Comparison of ENCODE assay signal across 9 cellular contexts in the genomic region with DNA sequence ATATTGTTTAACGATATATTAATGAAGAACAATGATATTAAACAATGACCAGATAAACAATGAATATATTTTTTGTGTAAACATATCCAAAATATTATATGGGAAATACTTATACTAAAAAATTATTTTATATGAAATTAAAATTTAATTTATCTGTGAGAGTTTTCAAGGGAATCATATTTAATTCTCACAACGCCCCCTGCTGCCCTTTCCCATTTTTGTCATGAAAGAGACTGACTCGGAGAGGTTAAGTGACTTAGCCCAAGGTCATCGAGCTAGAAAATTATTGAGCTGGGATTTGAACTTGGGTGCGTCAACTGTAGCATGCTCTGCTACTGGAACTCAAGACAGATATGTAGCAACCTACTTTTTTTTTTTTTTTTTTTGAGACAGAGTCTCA. TPM values are rescaled to one million over a fixed set of nuclear protein-coding genes. Genes with fewer than 3 reads are reported as not detected.
A peak's percentile ranks its signal among the peaks of the same experiment; 100 is the strongest.
DNase-seq lines count a peak whose midpoint lies in the region; ATAC-seq, FAIRE-seq and TF ChIP-seq lines count a peak whose summit lies in the region.
"Had no signal": no experiment of that assay in that cellular context is flagged by ENCODE, and none has a peak within 500 bp of the region (broad histone marks: within the 10 kb centered on the region; RNA-seq: fewer than 3 reads in every experiment).

No MANE protein-coding gene starts in this region.

- H3K4me1 Mint-ChIP-seq in CD4-positive, alpha-beta T cell (ENCODE audit: low read depth), result no peaks in the 10 kb centered on the region
- peaks cover 22% of the 10 kb centered on the region for H3K4me1 Mint-ChIP-seq in activated CD8-positive, alpha-beta T cell treated with anti-CD3 and anti-CD28 coated beads for 36 hours (ENCODE audit: low read depth)
- peaks cover 0 to 8% (median 3%) of the 10 kb centered on the region in 4 donors for H3K4me1 Mint-ChIP-seq in CD4-positive, alpha-beta memory T cell

- POLR2A ChIA-PET in CD4-positive, alpha-beta T cell (lab: Charles Lee), result no interaction called here
- POLR2A ChIA-PET in activated CD8-positive, alpha-beta T cell treated with anti-CD3 and anti-CD28 coated beads for 36 hours (lab: Charles Lee), result interaction anchor here (0.6 kb wide), 1 partner anchor 120 kb away, joined by 3 read pairs; no protein-coding TSS in a partner anchor
- POLR2A ChIA-PET in CD4-positive, alpha-beta memory T cell (lab: Charles Lee; ENCODE audit: partially characterized antibody), result no interaction called here

- no peak for ATAC-seq in CD4-positive, alpha-beta T cell (ENCODE audit: poor library complexity)
- ATAC-seq in activated CD8-positive, alpha-beta T cell treated with anti-CD3 and anti-CD28 coated beads for 36 hours, result no peak
- peak; percentile 19 to 54 (median 40) for ATAC-seq in right lobe of liver
- no peak for ATAC-seq in HG03439 (IDR thresholded peaks at IDR 0.05; ENCODE audit: unreplicated experiment)

- no peak overlapping the region for H3K4me3 Mint-ChIP-seq in CD4-positive, alpha-beta T cell
- no peak overlapping the region for H3K4me3 Mint-ChIP-seq in activated CD8-positive, alpha-beta T cell treated with anti-CD3 and anti-CD28 coated beads for 36 hours
- H3K4me3 Mint-ChIP-seq in CD4-positive, alpha-beta memory T cell, result no peak overlapping the region

- CTCF ChIA-PET in CD4-positive, alpha-beta T cell (lab: Charles Lee), result interaction anchor here (0.7 to 2.0 kb wide), 4 partner anchors 10 to 23 kb away, joined by 3 to 9 read pairs (median 5); no protein-coding TSS in a partner anchor
- CTCF ChIA-PET in activated CD8-positive, alpha-beta T cell treated with anti-CD3 and anti-CD28 coated beads for 36 hours (lab: Charles Lee), result interaction anchor here (0.6 to 6.9 kb wide), 16 partner anchors 8 to 282 kb away, joined by 3 to 50 read pairs (median 5); a partner anchor contains a TSS
- CTCF ChIA-PET in CD4-positive, alpha-beta memory T cell (lab: Charles Lee; ENCODE audit: partially characterized antibody), result interaction anchor here (0.7 to 6.1 kb wide), 15 partner anchors 9 to 362 kb away, joined by 3 to 32 read pairs (median 3); a partner anchor contains a TSS

- no peak overlapping the region for H3K4me3 ChIP-seq in HFF-Myc (replicated peaks; ENCODE audit: low read depth, low read length)
- H3K4me3 ChIP-seq in right lobe of liver, result no peak overlapping the region
- H3K4me3 ChIP-seq in CD4-positive, alpha-beta memory T cell (ENCODE audit: low read length in 2 of 2), result no peak overlapping the region
- H3K4me3 ChIP-seq: tibial artery had no signal

- no peak for FAIRE-seq in GM12891 (lab: Jason Lieb, UNC)

- H3K27ac Mint-ChIP-seq in CD4-positive, alpha-beta T cell, result no peak overlapping the region
- H3K27ac Mint-ChIP-seq in activated CD8-positive, alpha-beta T cell treated with anti-CD3 and anti-CD28 coated beads for 36 hours, result no peak overlapping the region
- H3K27ac Mint-ChIP-seq in CD4-positive, alpha-beta memory T cell, result no peak overlapping the region

- H3K4me1 ChIP-seq in right lobe of liver, result no peaks in the 10 kb centered on the region
- H3K4me1 ChIP-seq in CD4-positive, alpha-beta memory T cell (ENCODE audit: insufficient read depth, low read length), result no peaks in the 10 kb centered on the region
- H3K4me1 ChIP-seq: tibial artery had no signal

- H3K27me3 ChIP-seq in CD4-positive, alpha-beta T cell (ENCODE audit: control insufficient read depth, insufficient read depth, low read length), result no peaks in the 10 kb centered on the region
- no peaks in the 10 kb centered on the region for H3K27me3 ChIP-seq in right lobe of liver
- no peaks in the 10 kb centered on the region for H3K27me3 ChIP-seq in CD4-positive, alpha-beta memory T cell (ENCODE audit: insufficient read depth, low read length)

- peak; percentile 53 for TF ChIP-seq CTCF in CD4-positive, alpha-beta T cell (IDR thresholded peaks at IDR 0.05)
- TF ChIP-seq CTCF in HFF-Myc (IDR thresholded peaks at IDR 0.05; ENCODE audit: low read depth, low read length, missing control alignments) (peak; percentile 46), right lobe of liver (IDR thresholded peaks at IDR 0.05) (peak; percentile 22 to 48 (median 35))
- peak; percentile 48 for TF ChIP-seq CTCF in activated CD8-positive, alpha-beta T cell treated with anti-CD3 and anti-CD28 coated beads for 36 hours (IDR thresholded peaks at IDR 0.05)

- no peaks in the 10 kb centered on the region for H3K9me3 ChIP-seq in CD4-positive, alpha-beta T cell (ENCODE audit: control insufficient read depth, low read length)
- H3K9me3 ChIP-seq in right lobe of liver, result no peaks in the 10 kb centered on the region
- no peaks in the 10 kb centered on the region for H3K9me3 ChIP-seq in CD4-positive, alpha-beta memory T cell (ENCODE audit: control insufficient read depth in 1 of 2, low read length in 2 of 2)
- H3K9me3 ChIP-seq: tibial artery had no signal

- intact Hi-C loops in CD4-positive, alpha-beta T cell (cut with DNase I, micrococcal nuclease), result no loop called here
- intact Hi-C loops in activated CD8-positive, alpha-beta T cell treated with anti-CD3 and anti-CD28 coated beads for 36 hours (cut with micrococcal nuclease), result no loop called here
- intact Hi-C loops in right lobe of liver (cut with DNase I), result no loop called here
- intact Hi-C loops in CD4-positive, alpha-beta memory T cell (cut with micrococcal nuclease), result loop anchor here (1.0 kb wide), 2 partner anchors 23 to 139 kb away; a partner anchor contains a TSS

- no peaks in the 10 kb centered on the region for H3K27me3 Mint-ChIP-seq in CD4-positive, alpha-beta T cell
- no peaks in the 10 kb centered on the region for H3K27me3 Mint-ChIP-seq in activated CD8-positive, alpha-beta T cell treated with anti-CD3 and anti-CD28 coated beads for 36 hours
- H3K27me3 Mint-ChIP-seq in CD4-positive, alpha-beta memory T cell, result no peaks in the 10 kb centered on the region

- H3K9me3 Mint-ChIP-seq in CD4-positive, alpha-beta T cell, result no peaks in the 10 kb centered on the region
- no peaks in the 10 kb centered on the region for H3K9me3 Mint-ChIP-seq in activated CD8-positive, alpha-beta T cell treated with anti-CD3 and anti-CD28 coated beads for 36 hours
- peaks cover 0 to 2% (median 0%) of the 10 kb centered on the region in 8 donors for H3K9me3 Mint-ChIP-seq in CD4-positive, alpha-beta memory T cell

- WGBS in right lobe of liver (ENCODE audit: insufficient coverage, low coverage, low lambda C conversion rate, missing lambda C conversion rate), result 25% methylated on average over 5 of the region's 5 CpGs

- H3K36me3 ChIP-seq in right lobe of liver, result no peaks in the 10 kb centered on the region
- H3K36me3 ChIP-seq in CD4-positive, alpha-beta memory T cell (ENCODE audit: insufficient read depth, low read length), result no peaks in the 10 kb centered on the region
- H3K36me3 ChIP-seq: tibial artery had no signal

- DNase-seq in CD4-positive, alpha-beta T cell, result peak in 2 of 10 experiments; percentile 23 to 31
- DNase-seq in HFF-Myc (ENCODE audit: extremely low read depth, low read depth), result no peak
- peak; percentile 65 for DNase-seq in activated CD8-positive, alpha-beta T cell treated with anti-CD3 and anti-CD28 coated beads for 36 hours
- no peak for DNase-seq in right lobe of liver
- no peak for DNase-seq in effector CD4-positive, alpha-beta T cell
- no peak for DNase-seq in CD4-positive, alpha-beta memory T cell
- no peak for DNase-seq in GM12891 (ENCODE audit: insufficient read length, low spot score)

- H3K27ac ChIP-seq in CD4-positive, alpha-beta T cell (ENCODE audit: low read depth, low read length), result no peak overlapping the region
- H3K27ac ChIP-seq in right lobe of liver, result no peak overlapping the region
- H3K27ac ChIP-seq in CD4-positive, alpha-beta memory T cell (ENCODE audit: low read depth, low read length), result no peak overlapping the region
- H3K27ac ChIP-seq: tibial artery had no signal

- H3K36me3 Mint-ChIP-seq in CD4-positive, alpha-beta T cell (ENCODE audit: low read depth), result no peaks in the 10 kb centered on the region
- H3K36me3 Mint-ChIP-seq in activated CD8-positive, alpha-beta T cell treated with anti-CD3 and anti-CD28 coated beads for 36 hours (ENCODE audit: low read depth), result no peaks in the 10 kb centered on the region
- H3K36me3 Mint-ChIP-seq in CD4-positive, alpha-beta memory T cell, result no peaks in the 10 kb centered on the region

- TF ChIP-seq POLR2A in right lobe of liver (IDR thresholded peaks at IDR 0.05) (no peak), GM12891 (IDR thresholded peaks at IDR 0.05; ENCODE audit: low read depth, low read length) (no peak)

RNA-seq across cellular contexts. Expression of a gene that starts 7.2 kb away (rescaled TPM):
- 1 to 10 TPM in 1 of 2 experiments, under 1 TPM in 1; 0.78 to 1.5 TPM for total RNA-seq in CD4-positive, alpha-beta T cell
- 1 to 10 TPM; 6.7 to 6.9 TPM for total RNA-seq in activated CD8-positive, alpha-beta T cell treated with anti-CD3 and anti-CD28 coated beads for 36 hours
- under 1 TPM in 1 of 6 experiments, not detected in 5; 0.51 TPM for total RNA-seq in right lobe of liver
- 1 to 10 TPM; 5.3 to 6.8 TPM for total RNA-seq in CD4-positive, alpha-beta memory T cell
- polyA plus RNA-seq in CD4-positive, alpha-beta memory T cell, result under 1 TPM in 1 of 2 donors, not detected in 1; 0.24 TPM
- polyA plus RNA-seq in GM12891 (2012; ENCODE audit: low read depth, missing spikeins), result 2.4 TPM

RNA-seq across cellular contexts. Expression of a gene that starts 22.4 kb away (rescaled TPM):
- total RNA-seq in CD4-positive, alpha-beta T cell, result 10 to 100 TPM; 44.6 to 44.7 TPM
- 10 to 100 TPM; 39.2 to 40.7 TPM for total RNA-seq in activated CD8-positive, alpha-beta T cell treated with anti-CD3 and anti-CD28 coated beads for 36 hours
- 10 to 100 TPM; 17.9 to 26.6 (median 23.4) TPM for total RNA-seq in right lobe of liver
- 10 to 100 TPM; 81.1 to 86.0 TPM for total RNA-seq in CD4-positive, alpha-beta memory T cell
- polyA plus RNA-seq in CD4-positive, alpha-beta memory T cell, result 10 to 100 TPM; 58.3 to 72.8 TPM
- 7.8 TPM for polyA plus RNA-seq in GM12891 (2012; ENCODE audit: low read depth, missing spikeins)

RNA-seq across cellular contexts. Expression of a gene that starts 31.5 kb away (rescaled TPM):
- not detected for total RNA-seq in CD4-positive, alpha-beta T cell
- not detected for total RNA-seq in activated CD8-positive, alpha-beta T cell treated with anti-CD3 and anti-CD28 coated beads for 36 hours
- under 1 TPM in 2 of 6 experiments, not detected in 4; 0.06 to 0.27 TPM for total RNA-seq in right lobe of liver
- not detected for total RNA-seq in CD4-positive, alpha-beta memory T cell
- not detected for polyA plus RNA-seq in CD4-positive, alpha-beta memory T cell
- polyA plus RNA-seq in GM12891 (2012; ENCODE audit: low read depth, missing spikeins), result not detected

RNA-seq across cellular contexts. Expression of a gene that starts 32.4 kb away (rescaled TPM):
- not detected for total RNA-seq in CD4-positive, alpha-beta T cell
- total RNA-seq in activated CD8-positive, alpha-beta T cell treated with anti-CD3 and anti-CD28 coated beads for 36 hours, result not detected
- total RNA-seq in right lobe of liver, result 10 to 100 TPM in 2 of 6 experiments, 1 to 10 TPM in 4; 1.0 to 11.3 (median 3.8) TPM
- not detected for total RNA-seq in CD4-positive, alpha-beta memory T cell
- under 1 TPM in 1 of 2 donors, not detected in 1; 0.64 TPM for polyA plus RNA-seq in CD4-positive, alpha-beta memory T cell
- not detected for polyA plus RNA-seq in GM12891 (2012; ENCODE audit: low read depth, missing spikeins)

RNA-seq across cellular contexts. Expression of a gene that starts 45.9 kb away (rescaled TPM):
- 10 to 100 TPM; 10.2 to 10.3 TPM for total RNA-seq in CD4-positive, alpha-beta T cell
- 10 to 100 TPM; 29.0 to 36.2 TPM for total RNA-seq in activated CD8-positive, alpha-beta T cell treated with anti-CD3 and anti-CD28 coated beads for 36 hours
- total RNA-seq in right lobe of liver, result 100 to 1,000 TPM in 1 of 6 experiments, 10 to 100 TPM in 5; 29.6 to 203 (median 34.2) TPM
- total RNA-seq in CD4-positive, alpha-beta memory T cell, result 10 to 100 TPM; 13.3 to 14.1 TPM
- 1 to 10 TPM; 5.4 to 7.3 TPM for polyA plus RNA-seq in CD4-positive, alpha-beta memory T cell
- 26.5 TPM for polyA plus RNA-seq in GM12891 (2012; ENCODE audit: low read depth, missing spikeins)

Comparison
In these comparisons a context has a peak if more than half of its experiments do, and no peak if none do; other contexts are left out.
1. ATAC-seq: peak in right lobe of liver (4 of 4); none in CD4-positive, alpha-beta T cell (single experiment), activated CD8-positive, alpha-beta T cell treated with anti-CD3 and anti-CD28 coated beads for 36 hours (single experiment) and HG03439 (single experiment).
2. Peak in every context shown above with its lines, with median percentiles within 50 percentile points of each other: CTCF ChIP-seq.